10 cellular contexts compared by ENCODE assay signal in genomic region chr12:50985322-50985721, GRCh38. TPM values are rescaled to one million over a fixed set of nuclear protein-coding genes. Genes with fewer than 3 reads are reported as not detected.
DNase-seq lines count a peak whose midpoint lies in the region; FAIRE-seq and TF ChIP-seq lines count a peak whose summit lies in the region.
"Had no signal": no experiment of that assay in that cellular context is flagged by ENCODE, and none has a peak within 500 bp of the region (broad histone marks: within the 10 kb centered on the region; RNA-seq: fewer than 3 reads in every experiment).

No MANE protein-coding gene starts in this region.

- H3K9ac ChIP-seq in adipocyte (ENCODE audit: low read length): peak overlapping the region; percentile 82

- FAIRE-seq in HTR-8/SVneo (lab: Jason Lieb, UNC): no peak

- intact Hi-C loops in sigmoid colon (cut with DNase I): loop anchor here (2.0 kb wide), 1 partner anchor 221 kb away; the partner anchor contains the start of gene ATF1

- no peak for TF ChIP-seq POLR2A in sigmoid colon (IDR thresholded peaks at IDR 0.05)

- H3K9me3 ChIP-seq in adipocyte (ENCODE audit: control insufficient read depth, low read length): no peaks in the 10 kb centered on the region
- no peaks in the 10 kb centered on the region for H3K9me3 ChIP-seq in cardiac muscle cell (ENCODE audit: low read depth)
- H3K9me3 ChIP-seq in sigmoid colon: no peaks in the 10 kb centered on the region

- H3K27me3 ChIP-seq in adipocyte (replicated peaks; ENCODE audit: control insufficient read depth, insufficient read depth, low read length) (no peaks in the 10 kb centered on the region), cardiac muscle cell (no peaks in the 10 kb centered on the region), sigmoid colon (no peaks in the 10 kb centered on the region)

- peak; percentile 75 for DNase-seq in ELR (ENCODE audit: low read depth)
- DNase-seq in adipocyte (ENCODE audit: low read depth): peak; percentile 90
- peak; percentile 5 to 77 for DNase-seq in cardiac muscle cell (ENCODE audit: low read depth in 1 of 2, low spot score in 1 of 2)
- DNase-seq in sigmoid colon: peak; percentile 67
- DNase-seq in COLO668 (lab: John Stamatoyannopoulos, UW; ENCODE audit: unreplicated experiment): no peak
- no peak for DNase-seq in DMS 273 treated with DMSO at 0.1 percent for 48 hours (lab: John Stamatoyannopoulos, UW)
- no peak for DNase-seq in stimulated activated naive CD4-positive, alpha-beta T cell treated with Interleukin-2 at 50 U/mL for 16 hours (lab: John Stamatoyannopoulos, UW)
- DNase-seq in HTR-8/SVneo (ENCODE audit: insufficient read length, low spot score): no peak
- DNase-seq: NCI-H345 had no signal

- H3K27ac ChIP-seq in cardiac muscle cell (peak overlapping the region; percentile 52), sigmoid colon (peak overlapping the region; percentile 59 to 83 (median 76))

- peak in 2 of 4 donors; percentile 17 to 66 for TF ChIP-seq EP300 in sigmoid colon (IDR thresholded peaks at IDR 0.05)

- TF ChIP-seq CTCF in cardiac muscle cell (IDR thresholded peaks at IDR 0.05; ENCODE audit: low read depth, low read length) (no peak), sigmoid colon (IDR thresholded peaks at IDR 0.05) (no peak)

- peak overlapping the region; percentile 70 for H3K4me3 ChIP-seq in adipocyte (ENCODE audit: low read length)
- H3K4me3 ChIP-seq in cardiac muscle cell: no peak overlapping the region
- H3K4me3 ChIP-seq in sigmoid colon: no peak overlapping the region

- H3K4me1 ChIP-seq in adipocyte (ENCODE audit: control insufficient read depth, insufficient read depth, low read length) (peaks cover 54% of the 10 kb centered on the region), cardiac muscle cell (ENCODE audit: low read depth) (no peaks in the 10 kb centered on the region), sigmoid colon (peaks cover 0 to 33% (median 27%) of the 10 kb centered on the region in 4 donors)

- H3K36me3 ChIP-seq in adipocyte (ENCODE audit: control insufficient read depth, insufficient read depth, low read length, severe bottlenecking) (peaks cover 9% of the 10 kb centered on the region), cardiac muscle cell (peaks cover 18% of the 10 kb centered on the region), sigmoid colon (peaks cover 5 to 43% (median 13%) of the 10 kb centered on the region in 4 donors)

RNA-seq across cellular contexts. Expression of gene HIGD1C, which starts 33.0 kb away (rescaled TPM):
- total RNA-seq in cardiac muscle cell (not detected in 2 replicates), sigmoid colon (not detected)
- polyA plus RNA-seq in cardiac muscle cell (not detected in 2 replicates), sigmoid colon (not detected)
- total RNA-seq: natural killer cell treated with Interleukin-12 subunit alpha and Interleukin-12 subunit beta and Interleukin-15 and Interleukin-18, amount 100 ng/mL, for 72 hours had no signal

RNA-seq across cellular contexts. Expression of gene SLC11A2, which starts 40.9 kb away (rescaled TPM):
- 26.9 and 30.5 TPM in 2 replicates for total RNA-seq in cardiac muscle cell
- polyA plus RNA-seq in cardiac muscle cell: 33.3 and 41.3 TPM in 2 replicates
- 10 to 100 TPM; 25.0 to 44.6 (median 37.1) TPM for total RNA-seq in sigmoid colon
- 10 to 100 TPM in 1 of 3 donors, 1 to 10 TPM in 2; 3.9 to 21.4 (median 4.8) TPM for polyA plus RNA-seq in sigmoid colon

Comparison
In these comparisons a context has a peak if more than half of its experiments do, and no peak if none do; other contexts are left out.
1. DNase-seq: peak in ELR (single experiment), adipocyte (single experiment), cardiac muscle cell (2 of 2) and sigmoid colon (single experiment); none in COLO668 (single experiment), DMS 273 treated with DMSO at 0.1 percent for 48 hours (single experiment), stimulated activated naive CD4-positive, alpha-beta T cell treated with Interleukin-2 at 50 U/mL for 16 hours (single experiment) and HTR-8/SVneo (single experiment).